ENCODE assay signal across 1 cellular context in genomic region chr6:33296797-33297405, GRCh38.
TF ChIP-seq lines count a peak whose summit lies in the region.

No MANE protein-coding gene starts in this region.

TF ChIP-seq in A549, 52 proteins besides CTCF, POLR2A, EP300 and RAD21 (continued from another document):
- TF ChIP-seq REST (IDR thresholded peaks at IDR 0.05) (no peak), HES2 (IDR thresholded peaks at IDR 0.05) (no peak)
